Comparison of ENCODE assay signal across 25 cellular contexts in genomic region chr12:6319446-6319845, GRCh38. TPM values are rescaled to one million over a fixed set of nuclear protein-coding genes. Genes with fewer than 3 reads are reported as not detected.
"Had no signal": no experiment of that assay in that cellular context is flagged by ENCODE, and none has a peak within 500 bp of the region (broad histone marks: within the 10 kb centered on the region; RNA-seq: fewer than 3 reads in every experiment).

No MANE protein-coding gene starts in this region.

- ATAC-seq: activated naive CD4-positive, alpha-beta T cell treated with anti-CD3 and anti-CD28 coated beads, Interleukin-2, amount 50 U/mL, for 72 hours; activated T-cell treated with anti-CD3 and anti-CD28 coated beads, Interleukin-2, amount 50 U/mL, for 72 hours; gastroesophageal sphincter; left colon; stimulated activated naive B cell treated with anti-CD40 and anti-IgM and Interleukin-4, amounts not matched to agents 10 μg/mL and 1 μg/mL and 100 μg/mL, for 72 hours had no signal

- DNase-seq: activated CD4-positive, alpha-beta T cell treated with anti-CD3 and anti-CD28 coated beads for 1 hour; activated CD4-positive, alpha-beta T cell treated with anti-CD3 and anti-CD28 coated beads, Interleukin-2, amount 50 U/mL, for 4 hours; activated gamma-delta T cell; activated T-cell treated with anti-CD3 and anti-CD28 coated beads, Interleukin-2, amount 50 U/mL, for 72 hours; cerebellar nuclear complex; cortex of kidney; head of caudate nucleus; left colon; occipital lobe; sigmoid colon; SK-N-SH; stimulated activated CD4-positive, alpha-beta T cell treated with anti-CD3 and anti-CD28 coated beads, Interleukin-15, amount 100 ng/mL, for 24 hours; stimulated activated naive B cell treated with anti-CD40 and anti-IgM and Interleukin-4, amounts not matched to agents 10 μg/mL and 1 μg/mL and 100 μg/mL, for 72 hours; testis; trophoblast cell; WERI-Rb-1 had no signal

- H3K36me3 Mint-ChIP-seq: activated naive CD4-positive, alpha-beta T cell treated with anti-CD3 and anti-CD28 coated beads, Interleukin-2, amount 50 U/mL, for 72 hours; memory B cell had no signal

- H3K4me3 ChIP-seq: gastroesophageal sphincter, sigmoid colon, smooth muscle cell, testis had no signal

- H3K27me3 ChIP-seq: gastroesophageal sphincter, sigmoid colon, testis had no signal

- H3K36me3 ChIP-seq: gastroesophageal sphincter, sigmoid colon, WERI-Rb-1 had no signal

- H3K9me3 Mint-ChIP-seq: activated naive CD4-positive, alpha-beta T cell treated with anti-CD3 and anti-CD28 coated beads, Interleukin-2, amount 50 U/mL, for 72 hours; activated T-cell treated with anti-CD3 and anti-CD28 coated beads, Interleukin-2, amount 50 U/mL, for 72 hours; memory B cell; neural crest cell; stimulated activated naive B cell treated with anti-CD40 and anti-IgM and Interleukin-4, amounts not matched to agents 10 μg/mL and 1 μg/mL and 100 μg/mL, for 72 hours had no signal

- H3K4me3 Mint-ChIP-seq: activated T-cell treated with anti-CD3 and anti-CD28 coated beads, Interleukin-2, amount 50 U/mL, for 72 hours; memory B cell; neural crest cell; stimulated activated naive B cell treated with anti-CD40 and anti-IgM and Interleukin-4, amounts not matched to agents 10 μg/mL and 1 μg/mL and 100 μg/mL, for 72 hours had no signal

- H3K27ac ChIP-seq: epithelial cell of prostate, gastroesophageal sphincter, sigmoid colon, testis, WERI-Rb-1 had no signal

- H3K9me3 ChIP-seq: gastroesophageal sphincter, sigmoid colon, SK-N-SH, testis had no signal

- FAIRE-seq: keratinocyte, TTC549 had no signal

- H3K4me2 ChIP-seq: SK-N-SH, smooth muscle cell had no signal

- H3K27ac Mint-ChIP-seq: activated T-cell treated with anti-CD3 and anti-CD28 coated beads, Interleukin-2, amount 50 U/mL, for 72 hours; memory B cell; stimulated activated naive B cell treated with anti-CD40 and anti-IgM and Interleukin-4, amounts not matched to agents 10 μg/mL and 1 μg/mL and 100 μg/mL, for 72 hours had no signal

RNA-seq across cellular contexts. Expression of gene PLEKHG6, which starts 9.0 kb away (rescaled TPM):
- total RNA-seq: activated naive CD4-positive, alpha-beta T cell treated with anti-CD3 and anti-CD28 coated beads, Interleukin-2, amount 50 U/mL, for 72 hours; activated T-cell treated with anti-CD3 and anti-CD28 coated beads, Interleukin-2, amount 50 U/mL, for 72 hours; myocyte; occipital lobe had no signal

RNA-seq across cellular contexts. Expression of gene SCNN1A, which starts 55.9 kb away (rescaled TPM):
- total RNA-seq: neural crest cell, occipital lobe had no signal
